In genomic region chr1:39335278-39335677, GRCh38 we compare ENCODE assay signal across 28 cellular contexts.
DNase-seq lines count a peak whose midpoint lies in the region; ATAC-seq and TF ChIP-seq lines count a peak whose summit lies in the region.
"Had no signal": no experiment of that assay in that cellular context is flagged by ENCODE, and none has a peak within 500 bp of the region (broad histone marks: within the 10 kb centered on the region; RNA-seq: fewer than 3 reads in every experiment).

No MANE protein-coding gene starts in this region.

- no peaks in the 10 kb centered on the region for H3K27me3 Mint-ChIP-seq in activated naive CD4-positive, alpha-beta T cell treated with anti-CD3 and anti-CD28 coated beads, Interleukin-2, amount 50 U/mL, for 24 hours
- no peaks in the 10 kb centered on the region for H3K27me3 Mint-ChIP-seq in activated naive CD4-positive, alpha-beta T cell treated with anti-CD3 and anti-CD28 coated beads for 36 hours (ENCODE audit: low read depth)
- H3K27me3 Mint-ChIP-seq: activated B cell treated with CpG ODN at 0.5 μM for 24 hours; natural killer cell treated with Interleukin-12 subunit alpha and Interleukin-12 subunit beta and Interleukin-15 and Interleukin-18, amount 100 ng/mL, for 72 hours had no signal

- H3K9ac ChIP-seq in stomach smooth muscle (ENCODE audit: low read length in 2 of 2) (no peak overlapping the region), PC-3 (ENCODE audit: low read length) (no peak overlapping the region)

- no peak for DNase-seq in activated naive CD4-positive, alpha-beta T cell (lab: John Stamatoyannopoulos, UW)
- DNase-seq in RPMI8226 = peak; percentile 16
- DNase-seq in fibroblast of the aortic adventitia (ENCODE audit: low read depth) = peak; percentile 18
- no peak for DNase-seq in HCEC 1CT
- DNase-seq in PC-3 = no peak
- no peak for DNase-seq in activated naive CD4-positive, alpha-beta T cell treated with anti-CD3 and anti-CD28 coated beads for 36 hours
- DNase-seq: ACHN; activated B cell treated with CpG ODN at 0.5 μM for 24 hours; activated CD4-positive, alpha-beta T cell treated with anti-CD3 and anti-CD28 coated beads, Interleukin-2, amount 50 U/mL, for 48 hours; anterior cingulate cortex; C1 segment of cervical spinal cord; caudate nucleus; foreskin melanocyte; Kasumi-1; kidney glomerular epithelial cell; NCI-H1092; NCI-H2029; NCI-H345; NCI-H82; pancreas; Peyer's patch; right lobe of liver; stimulated activated CD4-positive, alpha-beta T cell treated with anti-CD3 and anti-CD28 coated beads, Interleukin-15, amount 100 ng/mL, for 24 hours; uterus had no signal

- POLR2A ChIA-PET in PC-3 (lab: Charles Lee; ENCODE audit: unreplicated experiment) = no interaction called here

- H3K4me3 Mint-ChIP-seq in activated naive CD4-positive, alpha-beta T cell treated with anti-CD3 and anti-CD28 coated beads, Interleukin-2, amount 50 U/mL, for 24 hours = no peak overlapping the region
- no peak overlapping the region for H3K4me3 Mint-ChIP-seq in activated naive CD4-positive, alpha-beta T cell treated with anti-CD3 and anti-CD28 coated beads for 36 hours
- H3K4me3 Mint-ChIP-seq: activated B cell treated with CpG ODN at 0.5 μM for 24 hours; T-helper 2 cell treated with Interferon-gamma antibody and Interleukin-4, amounts not matched to agents 5 μg/mL and 100 μg/mL, for 36 hours had no signal

- H3K27ac ChIP-seq in stomach smooth muscle (ENCODE audit: low read length) (peak overlapping the region; percentile 11), PC-3 (ENCODE audit: low read length) (no peak overlapping the region)
- H3K27ac ChIP-seq: pancreas, Peyer's patch, right lobe of liver had no signal

- H3K36me3 Mint-ChIP-seq in activated naive CD4-positive, alpha-beta T cell treated with anti-CD3 and anti-CD28 coated beads, Interleukin-2, amount 50 U/mL, for 24 hours = peaks cover 18% of the 10 kb centered on the region
- H3K36me3 Mint-ChIP-seq in activated naive CD4-positive, alpha-beta T cell treated with anti-CD3 and anti-CD28 coated beads for 36 hours (ENCODE audit: low read depth) = peaks cover 30% of the 10 kb centered on the region

- H3K9me2 ChIP-seq in PC-3 (replicated peaks; ENCODE audit: low read length) = no peaks in the 10 kb centered on the region

- no peak for ATAC-seq in PC-3
- ATAC-seq: natural killer cell treated with Interleukin-12 subunit alpha and Interleukin-12 subunit beta and Interleukin-15 and Interleukin-18, amount 100 ng/mL, for 72 hours; pancreas had no signal

- no peaks in the 10 kb centered on the region for H3K79me2 ChIP-seq in PC-3 (ENCODE audit: low read length)

- H3K9me3 Mint-ChIP-seq in activated naive CD4-positive, alpha-beta T cell treated with anti-CD3 and anti-CD28 coated beads, Interleukin-2, amount 50 U/mL, for 24 hours = no peaks in the 10 kb centered on the region
- H3K9me3 Mint-ChIP-seq in activated naive CD4-positive, alpha-beta T cell treated with anti-CD3 and anti-CD28 coated beads for 36 hours = no peaks in the 10 kb centered on the region
- H3K9me3 Mint-ChIP-seq: activated B cell treated with CpG ODN at 0.5 μM for 24 hours; natural killer cell treated with Interleukin-12 subunit alpha and Interleukin-12 subunit beta and Interleukin-15 and Interleukin-18, amount 100 ng/mL, for 72 hours; T-helper 2 cell treated with Interferon-gamma antibody and Interleukin-4, amounts not matched to agents 5 μg/mL and 100 μg/mL, for 36 hours had no signal

- no peaks in the 10 kb centered on the region for H4K20me1 ChIP-seq in PC-3 (ENCODE audit: low read length)

- H3K9me3 ChIP-seq in stomach smooth muscle (ENCODE audit: control insufficient read depth in 2 of 2, low read length in 2 of 2) (no peaks in the 10 kb centered on the region), PC-3 (ENCODE audit: low read length) (no peaks in the 10 kb centered on the region)
- H3K9me3 ChIP-seq: pancreas, Peyer's patch, right lobe of liver, uterus had no signal

- H3K36me3 ChIP-seq in stomach smooth muscle (ENCODE audit: control insufficient read depth in 2 of 2, insufficient read depth in 2 of 2, low read length in 2 of 2) (peaks cover 49 to 63% of the 10 kb centered on the region in 2 donors), PC-3 (ENCODE audit: low read depth, low read length) (peaks cover 13% of the 10 kb centered on the region; the same call in 1 of the 2 replicates)
- H3K36me3 ChIP-seq: uterus had no signal

- CTCF ChIA-PET in PC-3 (lab: Charles Lee) = no interaction called here
- CTCF ChIA-PET in activated naive CD4-positive, alpha-beta T cell treated with anti-CD3 and anti-CD28 coated beads for 36 hours (lab: Charles Lee) = no interaction called here

- no peak overlapping the region for H3K4me2 ChIP-seq in PC-3 (ENCODE audit: low read length)

- TF ChIP-seq CTCF in fibroblast of the aortic adventitia (IDR thresholded peaks at IDR 0.05; ENCODE audit: insufficient read depth, low read length) = no peak
- TF ChIP-seq CTCF in PC-3 (conservative IDR thresholded peaks at IDR 0.05; ENCODE audit: low read depth, low read length) = no peak

- H3K4me1 ChIP-seq in stomach smooth muscle (ENCODE audit: control insufficient read depth, insufficient read depth, low read length) (no peaks in the 10 kb centered on the region), PC-3 (ENCODE audit: insufficient read depth, low read length) (no peaks in the 10 kb centered on the region)
- H3K4me1 ChIP-seq: pancreas, Peyer's patch had no signal

- H2AFZ ChIP-seq in PC-3 (ENCODE audit: low read length) = no peak overlapping the region

- intact Hi-C loops in PC-3 (cut with micrococcal nuclease) = no loop called here
- intact Hi-C loops in activated naive CD4-positive, alpha-beta T cell treated with anti-CD3 and anti-CD28 coated beads for 36 hours (cut with micrococcal nuclease) = no loop called here

- H3F3A ChIP-seq in PC-3 (ENCODE audit: low read length, unreplicated experiment) = no peaks in the 10 kb centered on the region

- no peaks in the 10 kb centered on the region for H3K4me1 Mint-ChIP-seq in activated naive CD4-positive, alpha-beta T cell treated with anti-CD3 and anti-CD28 coated beads, Interleukin-2, amount 50 U/mL, for 24 hours
- peaks cover 2% of the 10 kb centered on the region for H3K4me1 Mint-ChIP-seq in activated naive CD4-positive, alpha-beta T cell treated with anti-CD3 and anti-CD28 coated beads for 36 hours (ENCODE audit: low read depth)
- H3K4me1 Mint-ChIP-seq: activated B cell treated with CpG ODN at 0.5 μM for 24 hours had no signal

- H3K27me3 ChIP-seq in stomach smooth muscle (ENCODE audit: control insufficient read depth in 1 of 2, insufficient read depth in 2 of 2, low read length in 2 of 2) = no peaks in the 10 kb centered on the region
- H3K27me3 ChIP-seq in PC-3 (ENCODE audit: low read length) = no peaks in the 10 kb centered on the region
- H3K27me3 ChIP-seq: pancreas, Peyer's patch, right lobe of liver, uterus had no signal

- BruUV-seq in PC-3 (replicated peaks; lab: Mats Ljungman, UMichigan) = no TSS peak

- H3K4me3 ChIP-seq in fibroblast of the aortic adventitia (ENCODE audit: low read depth, low read length) = no peak overlapping the region
- H3K4me3 ChIP-seq in stomach smooth muscle (ENCODE audit: low read length in 2 of 2) = no peak overlapping the region
- no peak overlapping the region for H3K4me3 ChIP-seq in PC-3 (ENCODE audit: low read length)
- H3K4me3 ChIP-seq: pancreas, Peyer's patch, right lobe of liver, uterus had no signal

- H3K27ac Mint-ChIP-seq in activated naive CD4-positive, alpha-beta T cell treated with anti-CD3 and anti-CD28 coated beads, Interleukin-2, amount 50 U/mL, for 24 hours = peak overlapping the region; percentile 60
- H3K27ac Mint-ChIP-seq in activated naive CD4-positive, alpha-beta T cell treated with anti-CD3 and anti-CD28 coated beads for 36 hours = no peak overlapping the region
- H3K27ac Mint-ChIP-seq: activated B cell treated with CpG ODN at 0.5 μM for 24 hours; T-helper 2 cell treated with Interferon-gamma antibody and Interleukin-4, amounts not matched to agents 5 μg/mL and 100 μg/mL, for 36 hours had no signal

Comparison
In these comparisons a context has a peak if more than half of its experiments do, and no peak if none do; other contexts are left out.
1. DNase-seq: peak in RPMI8226 (single experiment) and fibroblast of the aortic adventitia (single experiment); none in activated naive CD4-positive, alpha-beta T cell (0 of 4), HCEC 1CT (single experiment), PC-3 (single experiment) and activated naive CD4-positive, alpha-beta T cell treated with anti-CD3 and anti-CD28 coated beads for 36 hours (single experiment).